Comparison of ENCODE assay signal across 13 cellular contexts in the genomic region with DNA sequence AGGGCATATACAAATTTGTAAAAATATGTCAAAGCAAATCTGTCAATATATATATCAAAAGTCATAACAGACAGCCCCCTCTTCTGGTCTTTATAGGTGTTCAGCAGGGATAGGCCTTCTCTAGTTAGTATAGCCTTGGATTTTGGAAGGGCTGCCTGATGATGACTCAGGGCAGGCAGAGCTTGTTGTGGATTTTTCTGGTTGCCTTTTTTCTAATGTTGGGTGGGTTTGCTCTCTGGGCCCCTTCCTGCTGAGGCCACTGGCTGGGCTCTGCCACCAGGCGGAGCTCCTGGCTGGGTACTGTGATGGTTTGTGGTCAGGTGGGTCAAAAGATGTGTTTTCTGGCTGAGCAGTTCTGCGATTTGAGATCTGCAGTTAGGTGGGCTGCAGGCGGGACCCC.
A peak's percentile ranks its signal among the peaks of the same experiment; 100 is the strongest.
DNase-seq lines count a peak whose midpoint lies in the region; ATAC-seq and TF ChIP-seq lines count a peak whose summit lies in the region.
"Had no signal": no experiment of that assay in that cellular context is flagged by ENCODE, and none has a peak within 500 bp of the region (broad histone marks: within the 10 kb centered on the region; RNA-seq: fewer than 3 reads in every experiment).

No MANE protein-coding gene starts in this region.

- H3K27ac ChIP-seq in transverse colon, result no peak overlapping the region
- H3K27ac ChIP-seq: SJSA1 had no signal

- no peaks in the 10 kb centered on the region for H3K27me3 Mint-ChIP-seq in WTC11 (ENCODE audit: low read depth)

- CTCF ChIA-PET in WTC11 (lab: Charles Lee), result interaction anchor here (0.7 to 2.1 kb wide), 10 partner anchors 9 to 469 kb away, joined by 3 to 9 read pairs (median 5); no protein-coding TSS in a partner anchor

- H3K27ac Mint-ChIP-seq in WTC11, result no peak overlapping the region
- H3K27ac Mint-ChIP-seq: activated T-cell treated with anti-CD3 and anti-CD28 coated beads, Interleukin-2, amount 50 U/mL, for 72 hours had no signal

- in situ Hi-C loops in transverse colon (cut with MboI; ENCODE audit: low pct_ligation_motif_present in 1 of 4, low pct_unique_long_range_greater_than_20kb in 1 of 4, low sequenced_read_pairs in 3 of 4), result no loop called here

- POLR2A ChIA-PET in WTC11 (lab: Charles Lee), result no interaction called here

- no peak overlapping the region for H3K4me3 Mint-ChIP-seq in WTC11
- H3K4me3 Mint-ChIP-seq: activated T-cell treated with anti-CD3 and anti-CD28 coated beads, Interleukin-2, amount 50 U/mL, for 72 hours had no signal

- no peaks in the 10 kb centered on the region for H3K4me1 Mint-ChIP-seq in WTC11

- no peak overlapping the region for H3K4me3 ChIP-seq in transverse colon
- H3K4me3 ChIP-seq: SJSA1 had no signal

- 70% methylated on average over 3 of the region's 3 CpGs; no CpG with 5 or more reads in 1 of the 2 donors for WGBS in transverse colon (ENCODE audit: low coverage in 1 of 2), 2 donors

- no peaks in the 10 kb centered on the region for H3K9me3 ChIP-seq in transverse colon
- H3K9me3 ChIP-seq: SJSA1 had no signal

- no peaks in the 10 kb centered on the region for H3K27me3 ChIP-seq in transverse colon

- intact Hi-C loops in transverse colon (cut with DNase I; ENCODE audit: low total_unique reads), result no loop called here

- peak; percentile 0 for DNase-seq in LHCN-M2 (ENCODE audit: low read depth)
- peak; percentile 61 for DNase-seq in WTC11 (ENCODE audit: low spot score)
- peak; percentile 77 for DNase-seq in islet precursor cell
- DNase-seq in activated naive CD4-positive, alpha-beta T cell treated with Interleukin-2 at 50 U/mL for 16 hours, result no peak
- no peak for DNase-seq in HK-2 (ENCODE audit: unreplicated experiment)
- no peak for DNase-seq in transverse colon
- DNase-seq: activated CD4-positive, alpha-beta T cell treated with anti-CD3 and anti-CD28 coated beads for 1 hour; activated T-cell treated with anti-CD3 and anti-CD28 coated beads, Interleukin-2, amount 50 U/mL, for 72 hours; central memory CD4-positive, alpha-beta T cell; occipital lobe had no signal

- H3K36me3 ChIP-seq in transverse colon, result no peaks in the 10 kb centered on the region
- H3K36me3 ChIP-seq: SJSA1 had no signal

- TF ChIP-seq POLR2A in transverse colon (IDR thresholded peaks at IDR 0.05), result no peak

- H3K36me3 Mint-ChIP-seq in WTC11, result no peaks in the 10 kb centered on the region

- ATAC-seq in WTC11, result peak; percentile 96
- no peak for ATAC-seq in GM18909 (IDR thresholded peaks at IDR 0.05; ENCODE audit: poor library complexity, unreplicated experiment)
- ATAC-seq: activated T-cell treated with anti-CD3 and anti-CD28 coated beads, Interleukin-2, amount 50 U/mL, for 72 hours had no signal

- TF ChIP-seq EP300 in transverse colon (IDR thresholded peaks at IDR 0.05; ENCODE audit: low read depth), result no peak

- no peaks in the 10 kb centered on the region for H3K4me1 ChIP-seq in transverse colon
- H3K4me1 ChIP-seq: SJSA1 had no signal

- TF ChIP-seq CTCF in GM12872 (IDR thresholded peaks at IDR 0.05; ENCODE audit: insufficient read depth, low read depth, low read length) (peak; percentile 38; the same call in 2 of the 3 replicates), WTC11 (IDR thresholded peaks at IDR 0.05) (peak; percentile 47), transverse colon (IDR thresholded peaks at IDR 0.05) (no peak)

- no peaks in the 10 kb centered on the region for H3K9me3 Mint-ChIP-seq in WTC11

TF ChIP-seq in WTC11, 78 proteins besides CTCF, POLR2A, EP300 and RAD21:
- no peak for TF ChIP-seq ATF1 (CRISPR knock-in tag; IDR thresholded peaks at IDR 0.05)
- peak; percentile 38; the same call in 1 of the 2 replicates for TF ChIP-seq USF2 (CRISPR knock-in tag; IDR thresholded peaks at IDR 0.05)
TF ChIP-seq in WTC11: peak in this region for 1.

Comparison
In these comparisons a context has a peak if more than half of its experiments do, and no peak if none do; other contexts are left out.
1. CTCF ChIP-seq: peak in GM12872 (single experiment) and WTC11 (single experiment); none in transverse colon (0 of 5).
2. DNase-seq: peak in LHCN-M2 (single experiment), WTC11 (single experiment) and islet precursor cell (single experiment); none in activated naive CD4-positive, alpha-beta T cell treated with Interleukin-2 at 50 U/mL for 16 hours (single experiment), HK-2 (single experiment) and transverse colon (single experiment).